Comparison of ENCODE assay signal across 18 cellular contexts in the genomic region with DNA sequence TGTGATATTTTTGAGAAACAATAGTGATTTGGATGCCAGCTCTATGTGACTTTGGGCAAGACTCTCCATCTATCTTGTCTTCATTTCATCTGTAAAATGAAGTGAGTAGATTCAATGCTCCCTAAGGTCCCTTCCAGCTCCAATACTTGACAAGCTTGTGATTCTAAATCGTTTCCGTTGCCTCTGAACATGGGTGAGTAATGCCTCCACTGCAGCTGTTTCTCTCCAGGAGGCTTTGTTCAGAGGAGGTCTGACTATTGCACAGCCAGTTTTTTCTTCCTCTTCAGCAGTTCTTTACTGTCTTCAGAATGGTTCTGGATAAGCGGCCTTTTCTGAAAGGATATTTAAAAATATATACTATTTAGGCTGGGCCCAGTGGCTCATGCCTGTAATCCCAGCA.
"Had no signal": no experiment of that assay in that cellular context is flagged by ENCODE, and none has a peak within 500 bp of the region (broad histone marks: within the 10 kb centered on the region; RNA-seq: fewer than 3 reads in every experiment).

No MANE protein-coding gene starts in this region.

- H3K27ac ChIP-seq: ascending aorta, cardiac muscle cell, colonic mucosa, left lung, neutrophil, tibial artery, uterus had no signal

- DNase-seq: activated CD4-positive, alpha-beta T cell treated with anti-CD3 and anti-CD28 coated beads, Interleukin-2, amount 50 U/mL, for 4 hours; activated CD4-positive, CD25-positive, alpha-beta regulatory T cell treated with anti-CD3 and anti-CD28 coated beads, Interleukin-2, amount 50 U/mL, for 72 hours; activated naive CD4-positive, alpha-beta T cell treated with anti-CD3 and anti-CD28 coated beads for 36 hours; activated naive CD8-positive, alpha-beta T cell treated with anti-CD3 and anti-CD28 coated beads, Interleukin-2, amount 50 U/mL, for 24 hours; colonic mucosa; hippocampal formation; kidney; left lung; natural killer cell; retina; stimulated activated CD4-positive, alpha-beta T cell treated with anti-CD3 and anti-CD28 coated beads, Interleukin-15, amount 100 ng/mL, for 24 hours; stimulated activated CD4-positive, alpha-beta T cell treated with anti-CD3 and anti-CD28 coated beads, Interleukin-4, amount 100 ng/mL, for 1 hour; stimulated activated naive CD4-positive, alpha-beta T cell; tibial artery; uterus had no signal

- H3K9me3 ChIP-seq: ascending aorta, colonic mucosa, left lung, neutrophil, tibial artery, uterus had no signal

- H3K27me3 ChIP-seq: ascending aorta, cardiac muscle cell, colonic mucosa, left lung, neutrophil, tibial artery, uterus had no signal

- H3K4me1 ChIP-seq: ascending aorta, colonic mucosa, left lung, tibial artery, uterus had no signal

- H3K4me3 ChIP-seq: ascending aorta, cardiac muscle cell, colonic mucosa, left lung, tibial artery, uterus had no signal

- H3K36me3 ChIP-seq: cardiac muscle cell, colonic mucosa, uterus had no signal
